23 cellular contexts compared by ENCODE assay signal in the genomic region with DNA sequence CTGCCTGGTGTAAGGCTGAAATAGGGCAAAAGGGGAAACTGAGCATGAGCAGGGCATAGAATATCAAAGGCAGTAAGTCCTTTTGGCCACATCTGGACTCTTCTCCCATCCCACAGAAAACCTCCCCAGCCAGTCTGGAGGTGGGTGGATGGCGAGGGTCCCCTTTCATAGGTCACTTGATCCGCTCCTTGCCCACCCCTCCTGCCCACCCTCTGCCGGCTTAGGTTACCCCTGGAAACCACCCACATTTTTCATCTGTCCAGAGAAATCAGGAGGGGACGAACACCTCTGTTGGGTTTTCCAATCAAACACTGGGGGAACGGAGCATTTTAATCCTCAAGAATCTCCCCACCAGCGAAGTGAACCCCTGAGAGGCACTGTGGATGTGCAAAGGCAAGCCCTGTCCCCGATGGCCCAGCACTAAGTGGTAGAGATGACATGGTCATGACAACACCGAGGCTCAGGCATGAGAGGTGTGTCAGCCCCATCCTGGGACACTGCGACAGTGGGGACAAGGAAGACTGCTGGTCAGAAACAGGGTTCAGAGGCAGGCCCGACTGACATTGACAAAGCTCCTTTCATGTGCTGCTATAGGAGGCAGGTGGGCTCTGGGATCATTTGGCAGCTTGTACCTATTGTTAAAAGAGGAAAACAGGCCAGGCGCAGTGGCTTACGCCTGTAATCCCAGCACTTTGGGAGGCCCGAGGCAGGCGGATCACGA. TPM values are rescaled to one million over a fixed set of nuclear protein-coding genes. Genes with fewer than 3 reads are reported as not detected.
DNase-seq lines count a peak whose midpoint lies in the region; ATAC-seq and TF ChIP-seq lines count a peak whose summit lies in the region.
"Had no signal": no experiment of that assay in that cellular context is flagged by ENCODE, and none has a peak within 500 bp of the region (broad histone marks: within the 10 kb centered on the region; RNA-seq: fewer than 3 reads in every experiment).

No MANE protein-coding gene starts in this region.

- POLR2A ChIA-PET in MCF 10A (lab: Yijun Ruan, JAX), result no interaction called here

- WGBS in right cardiac atrium, result 96% methylated on average over 15 of the region's 15 CpGs

- H3K36me3 ChIP-seq in breast epithelium, result no peaks in the 10 kb centered on the region
- no peaks in the 10 kb centered on the region for H3K36me3 ChIP-seq in neural progenitor cell

- no peak overlapping the region for H3K4me2 ChIP-seq in neural progenitor cell
- H3K4me2 ChIP-seq: smooth muscle cell had no signal

- DNase-seq in breast epithelium (ENCODE audit: low spot score in 2 of 2) (peak; percentile 12 to 17), MCF 10A (ENCODE audit: unreplicated experiment) (no peak), neural progenitor cell (ENCODE audit: low spot score) (no peak), ureter (ENCODE audit: low spot score) (peak; percentile 19), right cardiac atrium (no peak), activated gamma-delta T cell (lab: John Stamatoyannopoulos, UW) (no peak), NCI-H510A (lab: John Stamatoyannopoulos, UW) (no peak)
- DNase-seq in activated naive CD8-positive, alpha-beta T cell treated with anti-CD3 and anti-CD28 coated beads, Interleukin-2, amount 50 U/mL, for 24 hours, result no peak
- DNase-seq: activated CD4-positive, alpha-beta T cell treated with anti-CD3 and anti-CD28 coated beads, Interleukin-2, amount 50 U/mL, for 4 hours; activated T-cell treated with anti-CD3 and anti-CD28 coated beads, Interleukin-2, amount 50 U/mL, for 4 hours; C1 segment of cervical spinal cord; COR-L47; midbrain; NCI-H1436; NCI-H345; NCI-H748 treated with DMSO at 0.1 percent for 48 hours; retina; stimulated activated CD8-positive, alpha-beta memory T cell treated with anti-CD3 and anti-CD28 coated beads, Interleukin-4, amount 100 ng/mL, for 48 hours; T1000 had no signal

- H3K9me3 Mint-ChIP-seq in MCF 10A (ENCODE audit: unreplicated experiment) (no peaks in the 10 kb centered on the region), neural progenitor cell (no peaks in the 10 kb centered on the region)
- H3K9me3 Mint-ChIP-seq in activated naive CD8-positive, alpha-beta T cell treated with anti-CD3 and anti-CD28 coated beads, Interleukin-2, amount 50 U/mL, for 24 hours, result peaks cover 11% of the 10 kb centered on the region
- H3K9me3 Mint-ChIP-seq: activated T-cell treated with anti-CD3 and anti-CD28 coated beads, Interleukin-2, amount 50 U/mL, for 4 hours; central memory CD8-positive, alpha-beta T cell had no signal

- no peaks in the 10 kb centered on the region for H3K27me3 ChIP-seq in breast epithelium
- no peaks in the 10 kb centered on the region for H3K27me3 ChIP-seq in neural progenitor cell
- no peaks in the 10 kb centered on the region for H3K27me3 ChIP-seq in right cardiac atrium (ENCODE audit: control insufficient read depth, insufficient read depth)

- peaks cover 11% of the 10 kb centered on the region for H3K27me3 Mint-ChIP-seq in MCF 10A (ENCODE audit: insufficient read depth, unreplicated experiment)
- peaks cover 13% of the 10 kb centered on the region for H3K27me3 Mint-ChIP-seq in activated naive CD8-positive, alpha-beta T cell treated with anti-CD3 and anti-CD28 coated beads, Interleukin-2, amount 50 U/mL, for 24 hours
- H3K27me3 Mint-ChIP-seq in neural progenitor cell (ENCODE audit: insufficient read depth, low read depth), result no peaks in the 10 kb centered on the region

- BruUV-seq in MCF 10A (replicated peaks; lab: Mats Ljungman, UMichigan), result no TSS peak

- H2AFZ ChIP-seq in neural progenitor cell (replicated peaks), result no peak overlapping the region

- H3F3A ChIP-seq in neural progenitor cell (ENCODE audit: low read depth), result no peaks in the 10 kb centered on the region

- ATAC-seq in activated naive CD8-positive, alpha-beta T cell treated with anti-CD3 and anti-CD28 coated beads, Interleukin-2, amount 50 U/mL, for 24 hours, result no peak
- ATAC-seq in right cardiac atrium, result no peak
- ATAC-seq: naive thymus-derived CD4-positive, alpha-beta T cell had no signal

- H3K4me1 ChIP-seq in breast epithelium (no peaks in the 10 kb centered on the region), neural progenitor cell (no peaks in the 10 kb centered on the region), right cardiac atrium (ENCODE audit: control insufficient read depth, insufficient read depth, low read length) (no peaks in the 10 kb centered on the region)

- no peaks in the 10 kb centered on the region for H3K9me3 ChIP-seq in breast epithelium
- H3K9me3 ChIP-seq in neural progenitor cell (ENCODE audit: low read depth), result no peaks in the 10 kb centered on the region
- no peaks in the 10 kb centered on the region for H3K9me3 ChIP-seq in right cardiac atrium (ENCODE audit: control insufficient read depth, low read length)

- CTCF ChIA-PET in MCF 10A (lab: Yijun Ruan, JAX), result interaction anchor here (0.6 to 0.7 kb wide), 2 partner anchors 208 to 440 kb away, joined by 3 to 4 read pairs; no protein-coding TSS in a partner anchor

- H3K27ac ChIP-seq in breast epithelium (no peak overlapping the region), neural progenitor cell (no peak overlapping the region), right cardiac atrium (ENCODE audit: low read length) (no peak overlapping the region)

- TF ChIP-seq POLR2A in breast epithelium (IDR thresholded peaks at IDR 0.05), result no peak

- no peak overlapping the region for H3K27ac Mint-ChIP-seq in MCF 10A (ENCODE audit: low read depth, unreplicated experiment)
- H3K27ac Mint-ChIP-seq in activated naive CD8-positive, alpha-beta T cell treated with anti-CD3 and anti-CD28 coated beads, Interleukin-2, amount 50 U/mL, for 24 hours, result peak overlapping the region; percentile 91
- H3K27ac Mint-ChIP-seq in neural progenitor cell, result peak overlapping the region; percentile 34
- H3K27ac Mint-ChIP-seq: naive thymus-derived CD4-positive, alpha-beta T cell had no signal

- H4K20me1 ChIP-seq in neural progenitor cell (ENCODE audit: low read depth), result no peaks in the 10 kb centered on the region

- H3K4me3 ChIP-seq in breast epithelium, result no peak overlapping the region
- H3K4me3 ChIP-seq in neural progenitor cell, result no peak overlapping the region
- H3K4me3 ChIP-seq in right cardiac atrium (ENCODE audit: low read length), result no peak overlapping the region
- H3K4me3 ChIP-seq: smooth muscle cell had no signal

- no peaks in the 10 kb centered on the region for H3K79me2 ChIP-seq in neural progenitor cell (ENCODE audit: low read depth)

- TF ChIP-seq CTCF in breast epithelium (IDR thresholded peaks at IDR 0.05) (no peak), MCF 10A (IDR thresholded peaks at IDR 0.05; ENCODE audit: unreplicated experiment) (no peak), neural progenitor cell (IDR thresholded peaks at IDR 0.05) (no peak)

- H3K4me1 Mint-ChIP-seq in MCF 10A (ENCODE audit: insufficient read depth, unreplicated experiment) (no peaks in the 10 kb centered on the region), neural progenitor cell (peaks cover 12% of the 10 kb centered on the region)
- H3K4me1 Mint-ChIP-seq in activated naive CD8-positive, alpha-beta T cell treated with anti-CD3 and anti-CD28 coated beads, Interleukin-2, amount 50 U/mL, for 24 hours, result peaks cover 40% of the 10 kb centered on the region
- H3K4me1 Mint-ChIP-seq: central memory CD8-positive, alpha-beta T cell had no signal

- intact Hi-C loops in breast epithelium (cut with DNase I; ENCODE audit: low total_unique reads), result no loop called here
- intact Hi-C loops in MCF 10A (cut with micrococcal nuclease), result loop anchor here (5.0 kb wide), 1 partner anchor 107 kb away; no protein-coding TSS in a partner anchor
- intact Hi-C loops in right cardiac atrium (cut with DNase I), result no loop called here

- H3K4me3 Mint-ChIP-seq in MCF 10A (ENCODE audit: unreplicated experiment) (no peak overlapping the region), neural progenitor cell (no peak overlapping the region)
- H3K4me3 Mint-ChIP-seq in activated naive CD8-positive, alpha-beta T cell treated with anti-CD3 and anti-CD28 coated beads, Interleukin-2, amount 50 U/mL, for 24 hours, result no peak overlapping the region
- H3K4me3 Mint-ChIP-seq: activated T-cell treated with anti-CD3 and anti-CD28 coated beads, Interleukin-2, amount 50 U/mL, for 4 hours; central memory CD8-positive, alpha-beta T cell; naive thymus-derived CD4-positive, alpha-beta T cell had no signal

- H3K36me3 Mint-ChIP-seq in MCF 10A (ENCODE audit: insufficient read depth, unreplicated experiment) (no peaks in the 10 kb centered on the region), neural progenitor cell (no peaks in the 10 kb centered on the region)
- H3K36me3 Mint-ChIP-seq in activated naive CD8-positive, alpha-beta T cell treated with anti-CD3 and anti-CD28 coated beads, Interleukin-2, amount 50 U/mL, for 24 hours (ENCODE audit: low read depth), result peaks cover 2% of the 10 kb centered on the region

- no peak overlapping the region for H3K9ac ChIP-seq in neural progenitor cell

RNA-seq across cellular contexts. Expression of gene MYEOV, which starts 54.5 kb away (rescaled TPM):
- total RNA-seq in breast epithelium (10 to 100 TPM in 2 of 3 donors, 1 to 10 TPM in 1; 2.8 to 22.0 (median 18.7) TPM), MCF 10A (2022) (0.49 TPM in 1 of 2 replicates, not detected in the other), neural progenitor cell (ENCODE audit: low replicate concordance) (not detected in 2 replicates), ureter (not detected), right cardiac atrium (under 1 TPM in 1 of 4 donors, not detected in 3; 0.11 TPM)
- polyA plus RNA-seq in right cardiac atrium, result not detected
- total RNA-seq: smooth muscle cell, temporal lobe had no signal
- polyA plus RNA-seq: naive thymus-derived CD4-positive, alpha-beta T cell had no signal

Comparison
In these comparisons a context has a peak if more than half of its experiments do, and no peak if none do; other contexts are left out.
1. DNase-seq: peak in breast epithelium (2 of 2) and ureter (single experiment); none in MCF 10A (single experiment), activated naive CD8-positive, alpha-beta T cell treated with anti-CD3 and anti-CD28 coated beads, Interleukin-2, amount 50 U/mL, for 24 hours (single experiment), neural progenitor cell (single experiment), right cardiac atrium (0 of 3), activated gamma-delta T cell (single experiment) and NCI-H510A (single experiment).